ENCODE assay signal across 19 cellular contexts in genomic region chr1:91900538-91900937, GRCh38. TPM values are rescaled to one million over a fixed set of nuclear protein-coding genes. Genes with fewer than 3 reads are reported as not detected.
A peak's percentile ranks its signal among the peaks of the same experiment; 100 is the strongest.
DNase-seq lines count a peak whose midpoint lies in the region; ATAC-seq and TF ChIP-seq lines count a peak whose summit lies in the region.
"Had no signal": no experiment of that assay in that cellular context is flagged by ENCODE, and none has a peak within 500 bp of the region (broad histone marks: within the 10 kb centered on the region; RNA-seq: fewer than 3 reads in every experiment).

No MANE protein-coding gene starts in this region.

- CTCF ChIA-PET in HCT116 (lab: Charles Lee) = interaction anchor here (1.1 kb wide), 1 partner anchor 388 kb away, joined by 3 read pairs; no protein-coding TSS in a partner anchor
- CTCF ChIA-PET in activated CD8-positive, alpha-beta T cell treated with anti-CD3 and anti-CD28 coated beads, Interleukin-2, amount 10 ng/mL, durations not matched to agents 7 days and 5 days (lab: Charles Lee) = no interaction called here

- RAD21 ChIA-PET in HCT116 (lab: Charles Lee; ENCODE audit: low non-redundant PET in 1 of 2, low total read pairs in 2 of 2, uncharacterized antibody in 2 of 2, unreplicated experiment in 2 of 2) = no interaction called here

- TF ChIP-seq RAD21 in HCT116 (IDR thresholded peaks at IDR 0.05; ENCODE audit: low read depth) = no peak

- no peaks in the 10 kb centered on the region for H3K9me3 Mint-ChIP-seq in activated CD8-positive, alpha-beta T cell treated with anti-CD3 and anti-CD28 coated beads, Interleukin-2, amount 10 ng/mL, durations not matched to agents 7 days and 5 days (ENCODE audit: insufficient read depth)
- no peaks in the 10 kb centered on the region for H3K9me3 Mint-ChIP-seq in stimulated activated naive CD8-positive, alpha-beta T cell treated with anti-CD3 and anti-CD28 coated beads, Interleukin-15, amount 100 ng/mL, for 72 hours
- H3K9me3 Mint-ChIP-seq: activated CD4-positive, alpha-beta memory T cell treated with anti-CD3 and anti-CD28 coated beads for 36 hours had no signal

- H4K20me1 ChIP-seq in HCT116 (ENCODE audit: insufficient read depth) = no peaks in the 10 kb centered on the region

- intact Hi-C loops in HCT116 (cut with micrococcal nuclease) = no loop called here

- H3K9me3 ChIP-seq in HCT116 (ENCODE audit: control insufficient read depth in 1 of 2, insufficient read depth in 1 of 2, low read depth in 1 of 2, low read length in 2 of 2) (no peaks in the 10 kb centered on the region), adipocyte (ENCODE audit: control insufficient read depth, low read length) (no peaks in the 10 kb centered on the region), gastroesophageal sphincter (no peaks in the 10 kb centered on the region)
- H3K9me3 ChIP-seq: ovary, upper lobe of left lung had no signal

- no peak overlapping the region for H3K4me3 Mint-ChIP-seq in activated CD8-positive, alpha-beta T cell treated with anti-CD3 and anti-CD28 coated beads, Interleukin-2, amount 10 ng/mL, durations not matched to agents 7 days and 5 days
- H3K4me3 Mint-ChIP-seq in stimulated activated naive CD8-positive, alpha-beta T cell treated with anti-CD3 and anti-CD28 coated beads, Interleukin-15, amount 100 ng/mL, for 72 hours = no peak overlapping the region
- H3K4me3 Mint-ChIP-seq: activated CD4-positive, alpha-beta memory T cell treated with anti-CD3 and anti-CD28 coated beads for 36 hours had no signal

- H3K4me1 ChIP-seq in HCT116 (ENCODE audit: control insufficient read depth in 1 of 2, insufficient read depth in 2 of 2, low read length in 2 of 2) (peaks cover 0 to 6% of the 10 kb centered on the region in 2 experiments; a peak in 1 of 4 replicates), adipocyte (ENCODE audit: control insufficient read depth, insufficient read depth, low read length) (peaks cover 21% of the 10 kb centered on the region), gastroesophageal sphincter (peaks cover 0 to 20% (median 5%) of the 10 kb centered on the region in 3 donors)
- H3K4me1 ChIP-seq: upper lobe of left lung had no signal

- H3K79me2 ChIP-seq in HCT116 (ENCODE audit: insufficient read depth, low read length) = no peaks in the 10 kb centered on the region

- no peak overlapping the region for H3K27ac ChIP-seq in HCT116 (ENCODE audit: low read depth, low read length)
- no peak overlapping the region for H3K27ac ChIP-seq in gastroesophageal sphincter
- H3K27ac ChIP-seq: cardiac muscle cell, ovary, upper lobe of left lung had no signal

- no peaks in the 10 kb centered on the region for H3K9me2 ChIP-seq in HCT116 (ENCODE audit: insufficient read depth)

- no peaks in the 10 kb centered on the region for H3K36me3 ChIP-seq in HCT116 (ENCODE audit: control insufficient read depth in 1 of 2, insufficient read depth in 2 of 2, low read length in 2 of 2)
- no peaks in the 10 kb centered on the region for H3K36me3 ChIP-seq in adipocyte (ENCODE audit: control insufficient read depth, insufficient read depth, low read length, severe bottlenecking)
- no peaks in the 10 kb centered on the region for H3K36me3 ChIP-seq in gastroesophageal sphincter
- H3K36me3 ChIP-seq: cardiac muscle cell, ovary, upper lobe of left lung had no signal

- H3K27me3 ChIP-seq in HCT116 (ENCODE audit: insufficient read depth, low read length) (no peaks in the 10 kb centered on the region), adipocyte (replicated peaks; ENCODE audit: control insufficient read depth, insufficient read depth, low read length) (no peaks in the 10 kb centered on the region), gastroesophageal sphincter (no peaks in the 10 kb centered on the region)
- H3K27me3 ChIP-seq: cardiac muscle cell, ovary, upper lobe of left lung had no signal

- H3K27ac Mint-ChIP-seq in activated CD8-positive, alpha-beta T cell treated with anti-CD3 and anti-CD28 coated beads, Interleukin-2, amount 10 ng/mL, durations not matched to agents 7 days and 5 days = no peak overlapping the region
- no peak overlapping the region for H3K27ac Mint-ChIP-seq in stimulated activated naive CD8-positive, alpha-beta T cell treated with anti-CD3 and anti-CD28 coated beads, Interleukin-15, amount 100 ng/mL, for 72 hours
- H3K27ac Mint-ChIP-seq: activated CD4-positive, alpha-beta memory T cell treated with anti-CD3 and anti-CD28 coated beads for 36 hours had no signal

- peak overlapping the region; percentile 23 for H2AFZ ChIP-seq in HCT116 (ENCODE audit: low read depth, low read length, poor library complexity, severe bottlenecking)

- DNase-seq in A172 (ENCODE audit: low spot score) (peak; percentile 50), HCT116 (ENCODE audit: low read depth, low spot score) (no peak), adipocyte (ENCODE audit: low read depth) (peak; percentile 94), H4 (ENCODE audit: low spot score) (no peak), KBM-7 (no peak)
- DNase-seq in activated CD8-positive, alpha-beta T cell treated with anti-CD3 and anti-CD28 coated beads, Interleukin-2, amount 10 ng/mL, durations not matched to agents 7 days and 5 days = no peak
- DNase-seq in stimulated activated naive CD8-positive, alpha-beta T cell treated with anti-CD3 and anti-CD28 coated beads, Interleukin-15, amount 100 ng/mL, for 72 hours = no peak
- DNase-seq: ACHN; activated CD4-positive, alpha-beta memory T cell treated with anti-CD3 and anti-CD28 coated beads for 36 hours; activated effector memory CD4-positive, alpha-beta T cell treated with Interleukin-2 at 50 U/mL for 16 hours; DMS79 treated with DMSO at 0.1 percent for 48 hours; mesenchymal stem cell; NCI-H1105 treated with DMSO at 0.1 percent for 48 hours; NCI-H446; ovary; upper lobe of left lung had no signal

- TF ChIP-seq CTCF in HCT116 (IDR thresholded peaks at IDR 0.05 in 2 of 3, conservative IDR thresholded peaks at IDR 0.05 in 1 of 3; ENCODE audit: borderline replicate concordance in 1 of 3, insufficient read depth in 1 of 3, low read depth in 2 of 3, low read length in 2 of 3) (no peak), gastroesophageal sphincter (IDR thresholded peaks at IDR 0.05) (no peak)

- ATAC-seq in HCT116 = no peak
- peak; percentile 78 for ATAC-seq in gastroesophageal sphincter
- ATAC-seq in activated CD8-positive, alpha-beta T cell treated with anti-CD3 and anti-CD28 coated beads, Interleukin-2, amount 10 ng/mL, durations not matched to agents 7 days and 5 days = no peak
- ATAC-seq in stimulated activated naive CD8-positive, alpha-beta T cell treated with anti-CD3 and anti-CD28 coated beads, Interleukin-15, amount 100 ng/mL, for 72 hours = no peak

- H3K4me3 ChIP-seq in HCT116 (replicated peaks in 1 of 2; ENCODE audit: low read depth in 1 of 2, low read length in 2 of 2) (no peak overlapping the region), adipocyte (ENCODE audit: low read length) (no peak overlapping the region), gastroesophageal sphincter (no peak overlapping the region)
- H3K4me3 ChIP-seq: cardiac muscle cell, ovary, upper lobe of left lung had no signal

- H3K27me3 Mint-ChIP-seq in activated CD8-positive, alpha-beta T cell treated with anti-CD3 and anti-CD28 coated beads, Interleukin-2, amount 10 ng/mL, durations not matched to agents 7 days and 5 days (ENCODE audit: low read depth) = peaks cover 17% of the 10 kb centered on the region
- peaks cover 7% of the 10 kb centered on the region for H3K27me3 Mint-ChIP-seq in stimulated activated naive CD8-positive, alpha-beta T cell treated with anti-CD3 and anti-CD28 coated beads, Interleukin-15, amount 100 ng/mL, for 72 hours

- H3K9ac ChIP-seq in HCT116 (ENCODE audit: low read length) = no peak overlapping the region
- H3K9ac ChIP-seq in adipocyte (ENCODE audit: low read length) = no peak overlapping the region

- H3K4me2 ChIP-seq in HCT116 (ENCODE audit: low read length) = 0 out of 2 replicates have a peak overlapping the region, but pooled peaks have one; percentile 5

- H3K36me3 Mint-ChIP-seq in activated CD8-positive, alpha-beta T cell treated with anti-CD3 and anti-CD28 coated beads, Interleukin-2, amount 10 ng/mL, durations not matched to agents 7 days and 5 days (ENCODE audit: low read depth) = peaks cover 3% of the 10 kb centered on the region
- H3K36me3 Mint-ChIP-seq: activated CD4-positive, alpha-beta memory T cell treated with anti-CD3 and anti-CD28 coated beads for 36 hours had no signal

- BruUV-seq in HCT116 (replicated peaks; lab: Mats Ljungman, UMichigan) = no TSS peak

- no peak for TF ChIP-seq POLR2A in HCT116 (IDR thresholded peaks at IDR 0.05; ENCODE audit: borderline replicate concordance, extremely low read depth, insufficient read depth, insufficient read length)
- no peak for TF ChIP-seq POLR2A in gastroesophageal sphincter (IDR thresholded peaks at IDR 0.05)

- H3K4me1 Mint-ChIP-seq in activated CD8-positive, alpha-beta T cell treated with anti-CD3 and anti-CD28 coated beads, Interleukin-2, amount 10 ng/mL, durations not matched to agents 7 days and 5 days (ENCODE audit: low read depth) = peaks cover 5% of the 10 kb centered on the region
- peaks cover 7% of the 10 kb centered on the region for H3K4me1 Mint-ChIP-seq in stimulated activated naive CD8-positive, alpha-beta T cell treated with anti-CD3 and anti-CD28 coated beads, Interleukin-15, amount 100 ng/mL, for 72 hours

- POLR2A ChIA-PET in HCT116 (lab: Charles Lee) = no interaction called here
- POLR2A ChIA-PET in activated CD8-positive, alpha-beta T cell treated with anti-CD3 and anti-CD28 coated beads, Interleukin-2, amount 10 ng/mL, durations not matched to agents 7 days and 5 days (lab: Charles Lee) = no interaction called here

- in situ Hi-C loops in KBM-7 (cut with MboI; ENCODE audit: low pct_unique_long_range_greater_than_20kb, low sequenced_read_pairs) = no loop called here

- TF ChIP-seq EP300 in gastroesophageal sphincter (IDR thresholded peaks at IDR 0.05) = no peak

TF ChIP-seq in HCT116, 20 proteins besides CTCF, POLR2A, EP300 and RAD21 (continues in another document):
- no peak for TF ChIP-seq MAX (IDR thresholded peaks at IDR 0.05)
- TF ChIP-seq ZNF274 (IDR thresholded peaks at IDR 0.05; ENCODE audit: low read depth, low read length) = no peak

RNA-seq across cellular contexts. Expression of gene TGFBR3, which starts 14.6 kb away (rescaled TPM):
- total RNA-seq in A172 (2014; rRNA removed; shearing (Covaris generic)) = 1.8 and 9.5 TPM in 2 replicates
- 7.1 TPM for total RNA-seq in HCT116 (2021; ENCODE audit: unreplicated experiment)
- 1.7 and 2.3 TPM in 2 replicates for polyA plus RNA-seq in HCT116 (2012)
- 100 to 1,000 TPM; 176 to 315 (median 248) TPM for total RNA-seq in gastroesophageal sphincter
- 3.4 and 4.2 TPM in 2 replicates for total RNA-seq in H4 (2014; rRNA removed; shearing (Covaris generic))
- 1 to 10 TPM; 3.7 to 4.0 TPM for total RNA-seq in activated CD8-positive, alpha-beta T cell treated with anti-CD3 and anti-CD28 coated beads, Interleukin-2, amount 10 ng/mL, durations not matched to agents 7 days and 5 days

RNA-seq across cellular contexts. Expression of gene BRDT, which starts 48.7 kb away (rescaled TPM):
- not detected in 2 replicates for total RNA-seq in A172 (2014; rRNA removed; shearing (Covaris generic))
- total RNA-seq in HCT116 (2021; ENCODE audit: unreplicated experiment) (not detected), gastroesophageal sphincter (not detected)
- not detected in 2 replicates for polyA plus RNA-seq in HCT116 (2012)
- not detected in 2 replicates for total RNA-seq in H4 (2014; rRNA removed; shearing (Covaris generic))
- not detected for total RNA-seq in activated CD8-positive, alpha-beta T cell treated with anti-CD3 and anti-CD28 coated beads, Interleukin-2, amount 10 ng/mL, durations not matched to agents 7 days and 5 days
- total RNA-seq: activated CD4-positive, alpha-beta memory T cell treated with anti-CD3 and anti-CD28 coated beads for 36 hours; cardiac muscle cell; H1; ovary; upper lobe of left lung had no signal
- polyA plus RNA-seq: cardiac muscle cell had no signal

Comparison
In these comparisons a context has a peak if more than half of its experiments do, and no peak if none do; other contexts are left out.
1. DNase-seq: peak in A172 (single experiment) and adipocyte (single experiment); none in HCT116 (single experiment), H4 (single experiment), activated CD8-positive, alpha-beta T cell treated with anti-CD3 and anti-CD28 coated beads, Interleukin-2, amount 10 ng/mL, durations not matched to agents 7 days and 5 days (single experiment), stimulated activated naive CD8-positive, alpha-beta T cell treated with anti-CD3 and anti-CD28 coated beads, Interleukin-15, amount 100 ng/mL, for 72 hours (0 of 2) and KBM-7 (single experiment).
2. RNA of gene TGFBR3, which starts 14.6 kb away (total RNA-seq): 176 to 315 TPM in gastroesophageal sphincter; 1.8 to 9.5 TPM in A172, 7.1 TPM in HCT116 (single experiment), 3.7 to 4.0 TPM in activated CD8-positive, alpha-beta T cell treated with anti-CD3 and anti-CD28 coated beads, Interleukin-2, amount 10 ng/mL, durations not matched to agents 7 days and 5 days and 3.4 to 4.2 TPM in H4; every median in the first group is over 10 times any median in the second.